ENCODE assay signal across 2 cellular contexts in the genomic region with DNA sequence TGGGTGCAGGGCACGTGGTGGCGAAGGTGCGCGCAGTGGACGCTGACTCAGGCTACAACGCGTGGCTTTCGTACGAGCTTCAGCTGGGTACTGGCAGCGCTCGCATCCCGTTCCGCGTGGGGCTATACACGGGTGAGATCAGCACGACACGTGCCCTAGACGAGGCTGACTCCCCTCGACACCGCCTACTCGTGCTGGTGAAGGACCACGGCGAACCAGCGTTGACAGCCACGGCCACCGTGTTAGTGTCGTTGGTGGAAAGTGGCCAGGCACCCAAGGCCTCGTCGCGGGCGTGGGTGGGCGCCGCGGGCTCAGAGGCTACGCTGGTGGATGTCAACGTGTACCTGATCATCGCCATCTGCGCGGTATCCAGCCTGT.
TF ChIP-seq lines count a peak whose summit lies in the region.

No MANE protein-coding gene starts in this region.

TF ChIP-seq in H1, 55 proteins besides CTCF, POLR2A, EP300 and RAD21:
- TF ChIP-seq FOSL1 (IDR thresholded peaks at IDR 0.05; ENCODE audit: insufficient read depth, low read depth, low read length) (no peak), BCL11A (IDR thresholded peaks at IDR 0.05; ENCODE audit: low read depth in 2 of 2, low read length in 2 of 2) (no peak), RXRA (IDR thresholded peaks at IDR 0.05; ENCODE audit: insufficient read depth, low read depth, low read length) (no peak), KDM1A (IDR thresholded peaks at IDR 0.05; ENCODE audit: borderline replicate concordance, low read length) (no peak), SIN3A (conservative IDR thresholded peaks at IDR 0.05 in 1 of 2, IDR thresholded peaks at IDR 0.05 in 1 of 2; ENCODE audit: low read depth in 1 of 2, low read length in 2 of 2) (no peak), MAFK (IDR thresholded peaks at IDR 0.05; ENCODE audit: low read depth, low read length) (no peak)

TF ChIP-seq in neural cell, 6 proteins besides CTCF, POLR2A, EP300 and RAD21:
- TF ChIP-seq, protein P1, sequence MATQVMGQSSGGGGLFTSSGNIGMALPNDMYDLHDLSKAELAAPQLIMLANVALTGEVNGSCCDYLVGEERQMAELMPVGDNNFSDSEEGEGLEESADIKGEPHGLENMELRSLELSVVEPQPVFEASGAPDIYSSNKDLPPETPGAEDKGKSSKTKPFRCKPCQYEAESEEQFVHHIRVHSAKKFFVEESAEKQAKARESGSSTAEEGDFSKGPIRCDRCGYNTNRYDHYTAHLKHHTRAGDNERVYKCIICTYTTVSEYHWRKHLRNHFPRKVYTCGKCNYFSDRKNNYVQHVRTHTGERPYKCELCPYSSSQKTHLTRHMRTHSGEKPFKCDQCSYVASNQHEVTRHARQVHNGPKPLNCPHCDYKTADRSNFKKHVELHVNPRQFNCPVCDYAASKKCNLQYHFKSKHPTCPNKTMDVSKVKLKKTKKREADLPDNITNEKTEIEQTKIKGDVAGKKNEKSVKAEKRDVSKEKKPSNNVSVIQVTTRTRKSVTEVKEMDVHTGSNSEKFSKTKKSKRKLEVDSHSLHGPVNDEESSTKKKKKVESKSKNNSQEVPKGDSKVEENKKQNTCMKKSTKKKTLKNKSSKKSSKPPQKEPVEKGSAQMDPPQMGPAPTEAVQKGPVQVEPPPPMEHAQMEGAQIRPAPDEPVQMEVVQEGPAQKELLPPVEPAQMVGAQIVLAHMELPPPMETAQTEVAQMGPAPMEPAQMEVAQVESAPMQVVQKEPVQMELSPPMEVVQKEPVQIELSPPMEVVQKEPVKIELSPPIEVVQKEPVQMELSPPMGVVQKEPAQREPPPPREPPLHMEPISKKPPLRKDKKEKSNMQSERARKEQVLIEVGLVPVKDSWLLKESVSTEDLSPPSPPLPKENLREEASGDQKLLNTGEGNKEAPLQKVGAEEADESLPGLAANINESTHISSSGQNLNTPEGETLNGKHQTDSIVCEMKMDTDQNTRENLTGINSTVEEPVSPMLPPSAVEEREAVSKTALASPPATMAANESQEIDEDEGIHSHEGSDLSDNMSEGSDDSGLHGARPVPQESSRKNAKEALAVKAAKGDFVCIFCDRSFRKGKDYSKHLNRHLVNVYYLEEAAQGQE (IDR thresholded peaks at IDR 0.05; ENCODE audit: borderline replicate concordance) = no peak
- no peak for TF ChIP-seq EZH2 (IDR thresholded peaks at IDR 0.05; ENCODE audit: borderline replicate concordance, insufficient read depth, low read length, poor library complexity, severe bottlenecking)
- TF ChIP-seq POLR2AphosphoS5 (IDR thresholded peaks at IDR 0.05) = no peak
- TF ChIP-seq TAF1 (IDR thresholded peaks at IDR 0.05; ENCODE audit: low read depth) = no peak
- no peak for TF ChIP-seq MXI1 (conservative IDR thresholded peaks at IDR 0.05; ENCODE audit: poor library complexity, severe bottlenecking)
- no peak for TF ChIP-seq SMC3 (conservative IDR thresholded peaks at IDR 0.05; ENCODE audit: poor library complexity)
TF ChIP-seq in neural cell: peak in this region for 0.
